Comparison of ENCODE assay signal across 21 cellular contexts in genomic region chr6:128131566-128131965, GRCh38.
DNase-seq lines count a peak whose midpoint lies in the region; ATAC-seq, FAIRE-seq and TF ChIP-seq lines count a peak whose summit lies in the region.
"Had no signal": no experiment of that assay in that cellular context is flagged by ENCODE, and none has a peak within 500 bp of the region (broad histone marks: within the 10 kb centered on the region; RNA-seq: fewer than 3 reads in every experiment).

No MANE protein-coding gene starts in this region.

- H3K4me1 Mint-ChIP-seq in CD8-positive, alpha-beta T cell (ENCODE audit: low read depth): no peaks in the 10 kb centered on the region

- no peak for TF ChIP-seq EP300 in A549 (IDR thresholded peaks at IDR 0.05)

- intact Hi-C loops in CD8-positive, alpha-beta T cell (cut with DNase I, micrococcal nuclease): no loop called here

- H3K9me3 Mint-ChIP-seq in CD8-positive, alpha-beta T cell: no peaks in the 10 kb centered on the region

- no peak for TF ChIP-seq POLR2A in A549 (IDR thresholded peaks at IDR 0.05; ENCODE audit: low read length)

- H3K4me3 ChIP-seq in A549 (no peak overlapping the region), choroid plexus epithelial cell (ENCODE audit: low read depth, low read length) (no peak overlapping the region)
- no peak overlapping the region for H3K4me3 ChIP-seq in CD8-positive, alpha-beta T cell (ENCODE audit: low read depth, low read length)
- H3K4me3 ChIP-seq: gastrocnemius medialis, lower lobe of right lung, prostate gland, SJSA1 had no signal

- 88% methylated on average over 3 of the region's 3 CpGs for WGBS in A549 (ENCODE audit: missing lambda C conversion rate)

- TF ChIP-seq CTCF in A549 (IDR thresholded peaks at IDR 0.05): no peak
- no peak for TF ChIP-seq CTCF in choroid plexus epithelial cell (conservative IDR thresholded peaks at IDR 0.05; ENCODE audit: low read depth, low read length)
- TF ChIP-seq CTCF in CD8-positive, alpha-beta T cell (IDR thresholded peaks at IDR 0.05): no peak

- peaks cover 15% of the 10 kb centered on the region for H3K4me1 ChIP-seq in A549
- H3K4me1 ChIP-seq in CD8-positive, alpha-beta T cell (ENCODE audit: insufficient read depth, low read length): no peaks in the 10 kb centered on the region
- H3K4me1 ChIP-seq: gastrocnemius medialis, prostate gland had no signal

- DNase-seq in A549 (ENCODE audit: low read depth in 1 of 2, low spot score in 1 of 2) (no peak), H4 (ENCODE audit: low spot score) (peak; percentile 6), choroid plexus epithelial cell (ENCODE audit: low read depth) (peak; percentile 58), NCI-H146 treated with DMSO at 0.1 percent for 48 hours (lab: John Stamatoyannopoulos, UW; ENCODE audit: unreplicated experiment) (no peak), NCI-H2107 treated with DMSO at 0.1 percent for 48 hours (lab: John Stamatoyannopoulos, UW; ENCODE audit: unreplicated experiment) (no peak)
- DNase-seq in CD8-positive, alpha-beta T cell: no peak
- DNase-seq: activated CD4-positive, alpha-beta T cell treated with anti-CD3 and anti-CD28 coated beads for 1 hour; activated CD8-positive, alpha-beta memory T cell treated with anti-CD3 and anti-CD28 coated beads, Interleukin-2, amount 10 ng/mL, durations not matched to agents 7 days and 5 days; activated effector memory CD4-positive, alpha-beta T cell treated with anti-CD3 and anti-CD28 coated beads, Interleukin-2, amount 50 U/mL, for 16 hours; gastrocnemius medialis; Kasumi-1; lower lobe of right lung; naive thymus-derived CD4-positive, alpha-beta T cell; NCI-H146; NCI-H510A; T-helper 9 cell had no signal

- no peaks in the 10 kb centered on the region for H3K9me3 ChIP-seq in A549
- H3K9me3 ChIP-seq in CD8-positive, alpha-beta T cell (ENCODE audit: low read length): no peaks in the 10 kb centered on the region
- H3K9me3 ChIP-seq: gastrocnemius medialis, lower lobe of right lung, prostate gland, SJSA1 had no signal

- ATAC-seq in A549: no peak
- no peak for ATAC-seq in HG03025 (IDR thresholded peaks at IDR 0.05; ENCODE audit: low FRiP score, unreplicated experiment)
- ATAC-seq in CD8-positive, alpha-beta T cell: no peak
- ATAC-seq: activated CD8-positive, alpha-beta memory T cell treated with anti-CD3 and anti-CD28 coated beads, Interleukin-2, amount 10 ng/mL, durations not matched to agents 7 days and 5 days; gastrocnemius medialis; lower lobe of right lung; naive thymus-derived CD4-positive, alpha-beta T cell had no signal

- no peaks in the 10 kb centered on the region for H3K36me3 Mint-ChIP-seq in CD8-positive, alpha-beta T cell
- H3K36me3 Mint-ChIP-seq: activated CD8-positive, alpha-beta memory T cell treated with anti-CD3 and anti-CD28 coated beads, Interleukin-2, amount 10 ng/mL, durations not matched to agents 7 days and 5 days had no signal

- H3K4me2 ChIP-seq in A549: peak overlapping the region; percentile 14; the same call in 1 of the 3 replicates

- POLR2A ChIA-PET in A549 (lab: Yijun Ruan, JAX): no interaction called here
- POLR2A ChIA-PET in CD8-positive, alpha-beta T cell (lab: Charles Lee): no interaction called here

- no peaks in the 10 kb centered on the region for H3K27me3 ChIP-seq in CD8-positive, alpha-beta T cell (ENCODE audit: insufficient read depth, low read length)
- H3K27me3 ChIP-seq: gastrocnemius medialis, SJSA1 had no signal

- no peak for TF ChIP-seq RAD21 in A549 (conservative IDR thresholded peaks at IDR 0.05 in 1 of 2, IDR thresholded peaks at IDR 0.05 in 1 of 2)

- no peak overlapping the region for H3K4me3 Mint-ChIP-seq in CD8-positive, alpha-beta T cell
- H3K4me3 Mint-ChIP-seq: activated CD8-positive, alpha-beta memory T cell treated with anti-CD3 and anti-CD28 coated beads, Interleukin-2, amount 10 ng/mL, durations not matched to agents 7 days and 5 days; naive thymus-derived CD4-positive, alpha-beta T cell had no signal

- no peak overlapping the region for H3K27ac Mint-ChIP-seq in CD8-positive, alpha-beta T cell
- H3K27ac Mint-ChIP-seq: activated CD8-positive, alpha-beta memory T cell treated with anti-CD3 and anti-CD28 coated beads, Interleukin-2, amount 10 ng/mL, durations not matched to agents 7 days and 5 days; naive thymus-derived CD4-positive, alpha-beta T cell had no signal

- no peak overlapping the region for H3K27ac ChIP-seq in A549
- H3K27ac ChIP-seq in CD8-positive, alpha-beta T cell (ENCODE audit: low read depth, low read length): no peak overlapping the region
- H3K27ac ChIP-seq: gastrocnemius medialis, lower lobe of right lung, prostate gland, SJSA1 had no signal

- CTCF ChIA-PET in A549 (lab: Yijun Ruan, JAX): no interaction called here
- CTCF ChIA-PET in CD8-positive, alpha-beta T cell (lab: Charles Lee): no interaction called here

- no peaks in the 10 kb centered on the region for H3K27me3 Mint-ChIP-seq in CD8-positive, alpha-beta T cell (ENCODE audit: low read depth)
- H3K27me3 Mint-ChIP-seq: activated CD8-positive, alpha-beta memory T cell treated with anti-CD3 and anti-CD28 coated beads, Interleukin-2, amount 10 ng/mL, durations not matched to agents 7 days and 5 days; naive thymus-derived CD4-positive, alpha-beta T cell had no signal

- H3K36me3 ChIP-seq in CD8-positive, alpha-beta T cell (ENCODE audit: insufficient read depth, low read length): no peaks in the 10 kb centered on the region
- H3K36me3 ChIP-seq: gastrocnemius medialis, lower lobe of right lung, prostate gland, SJSA1 had no signal

- no peak for FAIRE-seq in A549 (lab: Jason Lieb, UNC)
- FAIRE-seq in islet of Langerhans (lab: Jason Lieb, UNC): peak; percentile 77
- FAIRE-seq: H1 had no signal

TF ChIP-seq in A549, 52 proteins besides CTCF, POLR2A, EP300 and RAD21:
- no peak for TF ChIP-seq MAZ (IDR thresholded peaks at IDR 0.05; ENCODE audit: borderline replicate concordance, low read depth, low read length)
- TF ChIP-seq ESRRA (IDR thresholded peaks at IDR 0.05; ENCODE audit: borderline replicate concordance, low read length): no peak
- no peak for TF ChIP-seq ZSCAN20 (CRISPR knock-in tag; IDR thresholded peaks at IDR 0.05)
- no peak for TF ChIP-seq FOSL2 (IDR thresholded peaks at IDR 0.05)
- TF ChIP-seq FOSL2 (CRISPR knock-in tag; IDR thresholded peaks at IDR 0.05): peak; percentile 38; the same call in 1 of the 2 replicates
- TF ChIP-seq KDM5A (IDR thresholded peaks at IDR 0.05): no peak
TF ChIP-seq in A549: peak in this region for 1.

Comparison
In these comparisons a context has a peak if more than half of its experiments do, and no peak if none do; other contexts are left out.
1. DNase-seq: peak in H4 (single experiment) and choroid plexus epithelial cell (single experiment); none in A549 (0 of 2), NCI-H146 treated with DMSO at 0.1 percent for 48 hours (single experiment), CD8-positive, alpha-beta T cell (0 of 7) and NCI-H2107 treated with DMSO at 0.1 percent for 48 hours (single experiment).